Comparison of ENCODE assay signal across 24 cellular contexts in the genomic region with DNA sequence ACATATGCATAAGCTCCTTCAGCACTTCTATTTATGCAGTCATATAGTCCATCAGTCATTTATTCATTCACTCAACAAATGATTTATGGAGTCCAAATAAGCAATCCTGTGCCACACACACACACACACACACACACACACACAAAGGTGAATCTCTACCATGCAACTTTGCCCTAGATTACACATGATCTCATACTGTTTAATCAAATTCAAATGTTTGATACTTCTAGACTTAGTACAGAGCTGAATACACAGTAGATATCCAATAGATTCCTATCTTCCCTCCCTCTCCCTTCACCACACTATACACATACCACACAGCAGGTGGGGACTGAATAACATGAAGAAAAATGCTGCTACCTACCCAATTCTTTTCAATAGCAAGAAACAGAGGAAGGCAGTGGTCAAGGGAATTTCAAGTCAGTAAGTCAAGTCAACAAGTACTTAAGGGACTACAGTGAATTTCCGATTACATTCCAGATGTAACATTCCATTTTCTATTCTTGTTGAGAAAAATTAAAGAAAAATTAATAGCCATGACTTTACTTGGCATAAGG.
"Had no signal": no experiment of that assay in that cellular context is flagged by ENCODE, and none has a peak within 500 bp of the region (broad histone marks: within the 10 kb centered on the region; RNA-seq: fewer than 3 reads in every experiment).

No MANE protein-coding gene starts in this region.

- FAIRE-seq: endometrium, urothelium cell line had no signal

- H3K9me3 ChIP-seq: esophagus squamous epithelium, mucosa of descending colon, prostate gland, right atrium auricular region, sigmoid colon, spleen, thoracic aorta, tibial nerve, upper lobe of left lung had no signal

- H3K27me3 Mint-ChIP-seq: effector memory CD8-positive, alpha-beta T cell; naive B cell; stimulated activated naive B cell treated with anti-CD40 and anti-IgM and Interleukin-4, amounts not matched to agents 10 μg/mL and 1 μg/mL and 100 μg/mL, for 72 hours; stimulated activated naive CD8-positive, alpha-beta T cell treated with anti-CD3 and anti-CD28 coated beads, Interleukin-15, Interleukin-2, amounts not matched to agents 100 ng/mL and 50 ng/mL, for 24 hours had no signal

- ATAC-seq: effector memory CD8-positive, alpha-beta T cell; mucosa of descending colon; stimulated activated naive B cell treated with anti-CD40 and anti-IgM and Interleukin-4, amounts not matched to agents 10 μg/mL and 1 μg/mL and 100 μg/mL, for 72 hours had no signal

- DNase-seq: cortex of kidney; effector memory CD8-positive, alpha-beta T cell; erythroblast; esophagus squamous epithelium; foreskin melanocyte; hypothalamus; mesenchymal stem cell; mucosa of descending colon; naive B cell; nephron progenitor cell; nucleus accumbens; sigmoid colon; spleen; stimulated activated CD4-positive, alpha-beta T cell treated with anti-CD3 and anti-CD28 coated beads, Interleukin-4, amount 100 ng/mL, for 4 hours; stimulated activated naive B cell treated with anti-CD40 and anti-IgM and Interleukin-4, amounts not matched to agents 10 μg/mL and 1 μg/mL and 100 μg/mL, for 72 hours; upper lobe of left lung had no signal

- H3K27ac Mint-ChIP-seq: mesothelial cell of epicardium; nephron progenitor cell; stimulated activated naive B cell treated with anti-CD40 and anti-IgM and Interleukin-4, amounts not matched to agents 10 μg/mL and 1 μg/mL and 100 μg/mL, for 72 hours; stimulated activated naive CD8-positive, alpha-beta T cell treated with anti-CD3 and anti-CD28 coated beads, Interleukin-15, Interleukin-2, amounts not matched to agents 100 ng/mL and 50 ng/mL, for 24 hours had no signal

- H3K4me3 Mint-ChIP-seq: effector memory CD8-positive, alpha-beta T cell; mesothelial cell of epicardium; naive B cell; nephron progenitor cell; stimulated activated naive B cell treated with anti-CD40 and anti-IgM and Interleukin-4, amounts not matched to agents 10 μg/mL and 1 μg/mL and 100 μg/mL, for 72 hours; stimulated activated naive CD8-positive, alpha-beta T cell treated with anti-CD3 and anti-CD28 coated beads, Interleukin-15, Interleukin-2, amounts not matched to agents 100 ng/mL and 50 ng/mL, for 24 hours had no signal

- H3K4me1 Mint-ChIP-seq: mesothelial cell of epicardium; nephron progenitor cell; stimulated activated naive B cell treated with anti-CD40 and anti-IgM and Interleukin-4, amounts not matched to agents 10 μg/mL and 1 μg/mL and 100 μg/mL, for 72 hours had no signal

- H3K9me3 Mint-ChIP-seq: effector memory CD8-positive, alpha-beta T cell; mesothelial cell of epicardium; naive B cell; nephron progenitor cell; stimulated activated naive B cell treated with anti-CD40 and anti-IgM and Interleukin-4, amounts not matched to agents 10 μg/mL and 1 μg/mL and 100 μg/mL, for 72 hours; stimulated activated naive CD8-positive, alpha-beta T cell treated with anti-CD3 and anti-CD28 coated beads, Interleukin-15, Interleukin-2, amounts not matched to agents 100 ng/mL and 50 ng/mL, for 24 hours had no signal
